In genomic region chrX:18768-19454, GRCh38 we compare ENCODE assay signal across 8 cellular contexts.
A peak's percentile ranks its signal among the peaks of the same experiment; 100 is the strongest.
DNase-seq lines count a peak whose midpoint lies in the region; ATAC-seq and TF ChIP-seq lines count a peak whose summit lies in the region.
"Not testable (repeated sequence)": the region's sequence is repeated elsewhere in the genome, so short reads cannot be mapped to it uniquely, and the experiment has no call there.

No MANE protein-coding gene starts in this region.

- TF ChIP-seq CTCF in thyroid gland (IDR thresholded peaks at IDR 0.05) = not testable (repeated sequence)

- not testable (repeated sequence) for H3K27me3 Mint-ChIP-seq in activated CD8-positive, alpha-beta T cell treated with anti-CD3 and anti-CD28 coated beads, Interleukin-2, amount 10 ng/mL, durations not matched to agents 7 days and 5 days (ENCODE audit: low read depth); effector memory CD8-positive, alpha-beta T cell; naive B cell

- not testable (repeated sequence) for H3K4me3 Mint-ChIP-seq in activated CD8-positive, alpha-beta T cell treated with anti-CD3 and anti-CD28 coated beads, Interleukin-2, amount 10 ng/mL, durations not matched to agents 7 days and 5 days; effector memory CD8-positive, alpha-beta T cell; naive B cell

- CTCF ChIA-PET in activated CD8-positive, alpha-beta T cell treated with anti-CD3 and anti-CD28 coated beads, Interleukin-2, amount 10 ng/mL, durations not matched to agents 7 days and 5 days (lab: Charles Lee) = not testable (repeated sequence)

- not testable (repeated sequence) for H3K4me1 Mint-ChIP-seq in activated CD8-positive, alpha-beta T cell treated with anti-CD3 and anti-CD28 coated beads, Interleukin-2, amount 10 ng/mL, durations not matched to agents 7 days and 5 days (ENCODE audit: low read depth); effector memory CD8-positive, alpha-beta T cell (ENCODE audit: low read depth in 2 of 2); naive B cell

- ATAC-seq in GM18519 (IDR thresholded peaks at IDR 0.05; ENCODE audit: low FRiP score, unreplicated experiment) (peak; percentile 71), GM21515 (IDR thresholded peaks at IDR 0.05; ENCODE audit: unreplicated experiment) (peak; percentile 91), HG03025 (IDR thresholded peaks at IDR 0.05; ENCODE audit: low FRiP score, unreplicated experiment) (peak; percentile 90), naive B cell (ENCODE audit: low read depth in 2 of 2) (peak; percentile 90 to 92)
- ATAC-seq in activated CD8-positive, alpha-beta T cell treated with anti-CD3 and anti-CD28 coated beads, Interleukin-2, amount 10 ng/mL, durations not matched to agents 7 days and 5 days = peak; percentile 98
- peak; percentile 79 for ATAC-seq in effector memory CD8-positive, alpha-beta T cell (replicated peaks)

- H3K9me3 Mint-ChIP-seq in activated CD8-positive, alpha-beta T cell treated with anti-CD3 and anti-CD28 coated beads, Interleukin-2, amount 10 ng/mL, durations not matched to agents 7 days and 5 days (ENCODE audit: insufficient read depth); effector memory CD8-positive, alpha-beta T cell; naive B cell: not testable (repeated sequence)

- not testable (repeated sequence) for DNase-seq in Jurkat, Clone E6-1 (ENCODE audit: low read depth, low spot score); activated CD8-positive, alpha-beta T cell treated with anti-CD3 and anti-CD28 coated beads, Interleukin-2, amount 10 ng/mL, durations not matched to agents 7 days and 5 days
- peak in 1 of 3 experiments; percentile 74 for DNase-seq in effector memory CD8-positive, alpha-beta T cell
- DNase-seq in naive B cell (peak; percentile 71), thyroid gland (peak; percentile 27 to 61)

- not testable (repeated sequence) for H3K27me3 ChIP-seq in thyroid gland

- H3K4me3 ChIP-seq in Jurkat, Clone E6-1 (ENCODE audit: low read length) = peak overlapping the region; percentile 27; the same call in 1 of the 2 replicates
- H3K4me3 ChIP-seq in thyroid gland (replicated peaks in 1 of 3) = not testable (repeated sequence)

- intact Hi-C loops in thyroid gland (cut with DNase I) = not testable (repeated sequence)

- not testable (repeated sequence) for H3K4me1 ChIP-seq in thyroid gland

- H3K9me3 ChIP-seq in thyroid gland = not testable (repeated sequence)

- H3K36me3 Mint-ChIP-seq in activated CD8-positive, alpha-beta T cell treated with anti-CD3 and anti-CD28 coated beads, Interleukin-2, amount 10 ng/mL, durations not matched to agents 7 days and 5 days (ENCODE audit: low read depth); effector memory CD8-positive, alpha-beta T cell (ENCODE audit: insufficient read depth); naive B cell: not testable (repeated sequence)

- not testable (repeated sequence) for H3K36me3 ChIP-seq in thyroid gland

- not testable (repeated sequence) for TF ChIP-seq POLR2A in thyroid gland (IDR thresholded peaks at IDR 0.05)

- H3K27ac Mint-ChIP-seq in activated CD8-positive, alpha-beta T cell treated with anti-CD3 and anti-CD28 coated beads, Interleukin-2, amount 10 ng/mL, durations not matched to agents 7 days and 5 days; effector memory CD8-positive, alpha-beta T cell; naive B cell: not testable (repeated sequence)

- POLR2A ChIA-PET in activated CD8-positive, alpha-beta T cell treated with anti-CD3 and anti-CD28 coated beads, Interleukin-2, amount 10 ng/mL, durations not matched to agents 7 days and 5 days (lab: Charles Lee) = not testable (repeated sequence)

- WGBS in thyroid gland, 2 donors = 0 to 53% methylated on average over 9 to 16 of the region's 47 CpGs

- H3K27ac ChIP-seq in thyroid gland = not testable (repeated sequence)
